In the genomic region with DNA sequence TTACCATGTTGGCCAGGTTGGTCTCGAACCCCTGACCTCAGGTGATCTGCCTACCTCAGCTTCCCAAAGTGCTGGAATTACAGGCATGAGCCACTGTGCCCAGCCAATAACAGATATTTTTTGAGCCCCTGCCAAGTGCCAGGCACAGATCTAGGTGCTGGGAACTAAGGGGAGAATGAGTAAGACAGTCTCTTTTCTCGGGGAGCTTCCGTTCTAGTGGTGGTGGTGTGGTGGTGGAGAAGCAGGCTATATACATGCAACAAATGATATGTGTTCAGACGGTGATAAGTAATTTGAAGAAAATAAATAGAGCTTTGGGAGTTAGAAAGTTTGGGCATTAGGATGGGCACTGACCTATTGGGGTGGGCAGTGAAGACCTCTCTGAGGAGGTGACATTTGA, we compare ENCODE assay signal across 15 cellular contexts.
A peak's percentile ranks its signal among the peaks of the same experiment; 100 is the strongest.
DNase-seq lines count a peak whose midpoint lies in the region; ATAC-seq, FAIRE-seq and TF ChIP-seq lines count a peak whose summit lies in the region.
"Had no signal": no experiment of that assay in that cellular context is flagged by ENCODE, and none has a peak within 500 bp of the region (broad histone marks: within the 10 kb centered on the region; RNA-seq: fewer than 3 reads in every experiment).

No MANE protein-coding gene starts in this region.

- CTCF ChIA-PET in activated CD8-positive, alpha-beta memory T cell treated with anti-CD3 and anti-CD28 coated beads, Interleukin-2, amount 10 ng/mL, durations not matched to agents 7 days and 5 days (lab: Charles Lee) = no interaction called here

- H4K91ac ChIP-seq in trophoblast cell (ENCODE audit: low read depth, low read length) = no peak overlapping the region

- no peaks in the 10 kb centered on the region for H3K27me3 Mint-ChIP-seq in activated CD8-positive, alpha-beta memory T cell treated with anti-CD3 and anti-CD28 coated beads, Interleukin-2, amount 10 ng/mL, durations not matched to agents 7 days and 5 days
- H3K27me3 Mint-ChIP-seq in endothelial cell (ENCODE audit: unreplicated experiment) = peaks cover 4% of the 10 kb centered on the region
- H3K27me3 Mint-ChIP-seq: B cell had no signal

- H4K8ac ChIP-seq in trophoblast cell (ENCODE audit: low read depth, low read length) = no peak overlapping the region

- H3K4me1 ChIP-seq in Karpas-422 (ENCODE audit: low read length) = no peaks in the 10 kb centered on the region
- H3K4me1 ChIP-seq in trophoblast cell (ENCODE audit: control insufficient read depth in 1 of 2, insufficient read depth in 2 of 2, low read length in 2 of 2) = peaks cover 4 to 12% of the 10 kb centered on the region in 2 experiments

- H3K4ac ChIP-seq in trophoblast cell (ENCODE audit: low read depth, low read length) = no peak overlapping the region

- no peaks in the 10 kb centered on the region for H3K9me2 ChIP-seq in Karpas-422 (replicated peaks; ENCODE audit: insufficient read depth, low read length)

- no peak for TF ChIP-seq POLR2A in H54 (IDR thresholded peaks at IDR 0.05; ENCODE audit: low read depth, low read length)

- no peaks in the 10 kb centered on the region for H3K9me3 ChIP-seq in Karpas-422 (ENCODE audit: low read length)
- H3K9me3 ChIP-seq in trophoblast cell (ENCODE audit: insufficient read depth, low read depth, low read length) = no peaks in the 10 kb centered on the region
- H3K9me3 ChIP-seq: BLaER1 treated with 17β-estradiol and CSF1 and Interleukin-3, amounts not matched to agents 10 nM and 100 nM had no signal

- no peak overlapping the region for H2BK5ac ChIP-seq in trophoblast cell (ENCODE audit: low read depth, low read length, poor library complexity)

- no peaks in the 10 kb centered on the region for H4K20me1 ChIP-seq in Karpas-422 (ENCODE audit: insufficient read depth, low read depth, low read length)
- H4K20me1 ChIP-seq: BLaER1 treated with 17β-estradiol and CSF1 and Interleukin-3, amounts not matched to agents 10 nM and 100 nM had no signal

- H3K4me3 ChIP-seq in Karpas-422 (ENCODE audit: low read length) (no peak overlapping the region), trophoblast cell (ENCODE audit: low read depth, low read length) (no peak overlapping the region)
- H3K4me3 ChIP-seq: BLaER1 treated with 17β-estradiol and CSF1 and Interleukin-3, amounts not matched to agents 10 nM and 100 nM; GM12878; GM23248 had no signal

- ATAC-seq in activated CD8-positive, alpha-beta memory T cell treated with anti-CD3 and anti-CD28 coated beads, Interleukin-2, amount 10 ng/mL, durations not matched to agents 7 days and 5 days = no peak
- ATAC-seq: CD8-positive, alpha-beta T cell had no signal

- peak overlapping the region; percentile 44 for H2AK5ac ChIP-seq in trophoblast cell (ENCODE audit: low read length)

- H2BK12ac ChIP-seq in trophoblast cell (ENCODE audit: low read length) = no peak overlapping the region

- no peak for DNase-seq in activated CD8-positive, alpha-beta memory T cell treated with anti-CD3 and anti-CD28 coated beads, Interleukin-2, amount 10 ng/mL, durations not matched to agents 7 days and 5 days
- no peak for DNase-seq in activated CD8-positive, alpha-beta memory T cell treated with anti-CD3 and anti-CD28 coated beads for 24 hours
- DNase-seq in Karpas-422 = peak; percentile 19
- DNase-seq in endothelial cell (ENCODE audit: low spot score) = no peak
- no peak for DNase-seq in trophoblast cell
- DNase-seq in H54 (ENCODE audit: insufficient read length, low spot score) = no peak
- DNase-seq in NCI-H524 (lab: John Stamatoyannopoulos, UW) = no peak
- DNase-seq: Calu3; CD8-positive, alpha-beta T cell; DMS79 treated with DMSO at 0.1 percent for 48 hours; GM23248; HCEC 1CT had no signal

- H3K27me3 ChIP-seq in Karpas-422 (ENCODE audit: low read length) (no peaks in the 10 kb centered on the region), trophoblast cell (ENCODE audit: insufficient read depth, low read length) (no peaks in the 10 kb centered on the region)
- H3K27me3 ChIP-seq: BLaER1 treated with 17β-estradiol and CSF1 and Interleukin-3, amounts not matched to agents 10 nM and 100 nM had no signal

- no peak overlapping the region for H4K12ac ChIP-seq in trophoblast cell (ENCODE audit: low read depth, low read length)

- H3K27ac Mint-ChIP-seq in activated CD8-positive, alpha-beta memory T cell treated with anti-CD3 and anti-CD28 coated beads, Interleukin-2, amount 10 ng/mL, durations not matched to agents 7 days and 5 days = peak overlapping the region; percentile 16
- peak overlapping the region; percentile 69 for H3K27ac Mint-ChIP-seq in endothelial cell (ENCODE audit: unreplicated experiment)
- H3K27ac Mint-ChIP-seq: B cell; CD8-positive, alpha-beta T cell had no signal

- no peak for TF ChIP-seq CTCF in endothelial cell (IDR thresholded peaks at IDR 0.05; ENCODE audit: unreplicated experiment)

- no peak overlapping the region for H2BK120ac ChIP-seq in trophoblast cell (ENCODE audit: insufficient read depth, low read length, poor library complexity)

- no peak overlapping the region for H2AFZ ChIP-seq in Karpas-422 (ENCODE audit: low read length)
- H2AFZ ChIP-seq in trophoblast cell (ENCODE audit: insufficient read depth, low read length, poor library complexity) = no peak overlapping the region
- H2AFZ ChIP-seq: GM23248 had no signal

- peak overlapping the region; percentile 24 for H3K14ac ChIP-seq in trophoblast cell (ENCODE audit: low read length)

- H3K36me3 Mint-ChIP-seq in activated CD8-positive, alpha-beta memory T cell treated with anti-CD3 and anti-CD28 coated beads, Interleukin-2, amount 10 ng/mL, durations not matched to agents 7 days and 5 days = peaks cover 19% of the 10 kb centered on the region
- peaks cover 6% of the 10 kb centered on the region for H3K36me3 Mint-ChIP-seq in endothelial cell (ENCODE audit: low read depth, unreplicated experiment)
- H3K36me3 Mint-ChIP-seq: CD8-positive, alpha-beta T cell had no signal

- no peak overlapping the region for H3K4me3 Mint-ChIP-seq in activated CD8-positive, alpha-beta memory T cell treated with anti-CD3 and anti-CD28 coated beads, Interleukin-2, amount 10 ng/mL, durations not matched to agents 7 days and 5 days
- H3K4me3 Mint-ChIP-seq in endothelial cell (ENCODE audit: unreplicated experiment) = peak overlapping the region; percentile 18
- H3K4me3 Mint-ChIP-seq: B cell; CD8-positive, alpha-beta T cell had no signal

- no peaks in the 10 kb centered on the region for H3K36me3 ChIP-seq in Karpas-422 (ENCODE audit: insufficient read depth, low read length)
- no peaks in the 10 kb centered on the region for H3K36me3 ChIP-seq in trophoblast cell (ENCODE audit: control insufficient read depth in 1 of 2, insufficient read depth in 2 of 2, low read length in 2 of 2)
- H3K36me3 ChIP-seq: BLaER1 treated with 17β-estradiol and CSF1 and Interleukin-3, amounts not matched to agents 10 nM and 100 nM had no signal

- no peak overlapping the region for H3K23ac ChIP-seq in trophoblast cell (ENCODE audit: low read length)

- H3K79me1 ChIP-seq in trophoblast cell (ENCODE audit: low read length) = peaks cover 8% of the 10 kb centered on the region

- H3K4me2 ChIP-seq in Karpas-422 (ENCODE audit: low read depth, low read length, poor library complexity, severe bottlenecking) (no peak overlapping the region), trophoblast cell (ENCODE audit: low read length) (no peak overlapping the region)
- H3K4me2 ChIP-seq: BLaER1 treated with 17β-estradiol and CSF1 and Interleukin-3, amounts not matched to agents 10 nM and 100 nM had no signal

- H3K9me3 Mint-ChIP-seq in activated CD8-positive, alpha-beta memory T cell treated with anti-CD3 and anti-CD28 coated beads, Interleukin-2, amount 10 ng/mL, durations not matched to agents 7 days and 5 days (ENCODE audit: low read depth) = no peaks in the 10 kb centered on the region
- no peaks in the 10 kb centered on the region for H3K9me3 Mint-ChIP-seq in endothelial cell (ENCODE audit: unreplicated experiment)
- H3K9me3 Mint-ChIP-seq: CD8-positive, alpha-beta T cell had no signal

- no CpG with 5 or more reads among the region's 4 CpGs for WGBS in trophoblast cell (ENCODE audit: extremely low coverage, insufficient coverage, insufficient read length)

- peaks cover 39% of the 10 kb centered on the region for H3K4me1 Mint-ChIP-seq in activated CD8-positive, alpha-beta memory T cell treated with anti-CD3 and anti-CD28 coated beads, Interleukin-2, amount 10 ng/mL, durations not matched to agents 7 days and 5 days
- peaks cover 71% of the 10 kb centered on the region for H3K4me1 Mint-ChIP-seq in endothelial cell (ENCODE audit: unreplicated experiment)
- H3K4me1 Mint-ChIP-seq: B cell had no signal

- no peak overlapping the region for H3K18ac ChIP-seq in trophoblast cell (ENCODE audit: low read length)

- no peak overlapping the region for H3K9ac ChIP-seq in Karpas-422 (ENCODE audit: low read length)
- H3K9ac ChIP-seq in trophoblast cell (ENCODE audit: low read length) = no peak overlapping the region
- H3K9ac ChIP-seq: BLaER1 treated with 17β-estradiol and CSF1 and Interleukin-3, amounts not matched to agents 10 nM and 100 nM; GM23248 had no signal

- no peaks in the 10 kb centered on the region for H3K79me2 ChIP-seq in Karpas-422 (ENCODE audit: low read length)
- H3K79me2 ChIP-seq in trophoblast cell (ENCODE audit: control insufficient read depth, insufficient read depth, low read length, poor library complexity) = no peaks in the 10 kb centered on the region

- no peak for FAIRE-seq in H54 (lab: Jason Lieb, UNC)
- FAIRE-seq: GM12878 had no signal

- no peak overlapping the region for H3K27ac ChIP-seq in Karpas-422 (ENCODE audit: low read length)
- no peak overlapping the region for H3K27ac ChIP-seq in trophoblast cell (ENCODE audit: low read depth, low read length)
- H3K27ac ChIP-seq: BLaER1 treated with 17β-estradiol and CSF1 and Interleukin-3, amounts not matched to agents 10 nM and 100 nM; GM23248 had no signal
